ENCODE assay signal across 8 cellular contexts in genomic region chr2:130963849-130964793, GRCh38.
DNase-seq lines count a peak whose midpoint lies in the region; FAIRE-seq and TF ChIP-seq lines count a peak whose summit lies in the region.

No MANE protein-coding gene starts in this region.

- no peaks in the 10 kb centered on the region for H3K9me3 ChIP-seq in iPS-20b (ENCODE audit: insufficient read depth, low read depth, low read length)

- H3K36me3 ChIP-seq in iPS-20b (ENCODE audit: insufficient read depth, low read depth, low read length), result no peaks in the 10 kb centered on the region

- H3K4me3 ChIP-seq in GM12875 (ENCODE audit: low read depth, low read length), result no peak overlapping the region
- H3K4me3 ChIP-seq in iPS-20b (ENCODE audit: low read length), result peak overlapping the region; percentile 67; the same call in 1 of the 2 replicates

- peaks cover 25% of the 10 kb centered on the region for H3K4me1 ChIP-seq in iPS-20b (ENCODE audit: insufficient read depth, low read length)

- peak; percentile 29; the same call in 1 of the 2 replicates for TF ChIP-seq CTCF in GM12875 (IDR thresholded peaks at IDR 0.05; ENCODE audit: borderline replicate concordance, insufficient read depth, low read depth, low read length)

- H3K27me3 ChIP-seq in iPS-20b (ENCODE audit: insufficient read depth, low read length), result peaks cover 74% of the 10 kb centered on the region

- DNase-seq in 8988T (peak; percentile 52), urothelium cell line (ENCODE audit: low spot score) (peak; percentile 80), GDM1 (lab: John Stamatoyannopoulos, UW) (no peak), DMS153 (lab: John Stamatoyannopoulos, UW) (no peak), hepatic stellate cell (ENCODE audit: low spot score) (no peak)
- peak; percentile 22 to 38 for DNase-seq in activated T-cell treated with anti-CD3 and anti-CD28 coated beads, Interleukin-2, amount 50 U/mL, for 48 hours

- H3K9ac ChIP-seq in iPS-20b (ENCODE audit: low read depth, low read length), result no peak overlapping the region

- peak; percentile 58 for FAIRE-seq in urothelium cell line (lab: Jason Lieb, UNC)

- H3K27ac ChIP-seq in iPS-20b (ENCODE audit: low read length), result no peak overlapping the region

Comparison
In these comparisons a context has a peak if more than half of its experiments do, and no peak if none do; other contexts are left out.
1. DNase-seq: peak in 8988T (single experiment), activated T-cell treated with anti-CD3 and anti-CD28 coated beads, Interleukin-2, amount 50 U/mL, for 48 hours (2 of 2) and urothelium cell line (single experiment); none in GDM1 (single experiment), DMS153 (single experiment) and hepatic stellate cell (single experiment).